Comparison of ENCODE assay signal across 8 cellular contexts in genomic region chrX:49270249-49270921, GRCh38. TPM values are rescaled to one million over a fixed set of nuclear protein-coding genes. Genes with fewer than 3 reads are reported as not detected.
A peak's percentile ranks its signal among the peaks of the same experiment; 100 is the strongest.
DNase-seq lines count a peak whose midpoint lies in the region; ATAC-seq, FAIRE-seq and TF ChIP-seq lines count a peak whose summit lies in the region.

No MANE protein-coding gene starts in this region.

- intact Hi-C loops in CD4-positive, alpha-beta memory T cell (cut with micrococcal nuclease): loop anchor here (5.0 kb wide), 1 partner anchor 37 kb away; no protein-coding TSS in a partner anchor
- intact Hi-C loops in OCI-LY7 (cut with micrococcal nuclease; ENCODE audit: unreplicated experiment): no loop called here
- intact Hi-C loops in pancreas (cut with DNase I): no loop called here

- no peaks in the 10 kb centered on the region for H3K27me3 ChIP-seq in CD4-positive, alpha-beta memory T cell (ENCODE audit: insufficient read depth, low read length)
- peaks cover 0 to 6% (median 0%) of the 10 kb centered on the region in 4 donors for H3K27me3 ChIP-seq in pancreas

- H4K20me1 ChIP-seq in OCI-LY7 (ENCODE audit: insufficient read depth, low read length): no peaks in the 10 kb centered on the region

- H3K4me2 ChIP-seq in OCI-LY7 (ENCODE audit: low read length): peak overlapping the region; percentile 75

- H3K9me2 ChIP-seq in OCI-LY7 (ENCODE audit: insufficient read depth, low read length): no peaks in the 10 kb centered on the region

- ATAC-seq in pancreas: no peak

- no peak for DNase-seq in CD4-positive, alpha-beta memory T cell
- no peak for DNase-seq in OCI-LY7 (ENCODE audit: low spot score)
- no peak for DNase-seq in epithelial cell of prostate (ENCODE audit: low read depth, low spot score)
- peak in 3 of 6 donors; percentile 22 to 81 (median 60) for DNase-seq in pancreas
- DNase-seq in mucosa of gallbladder (ENCODE audit: low spot score): no peak
- DNase-seq in NCI-H2107 treated with DMSO at 0.1 percent for 48 hours (lab: John Stamatoyannopoulos, UW; ENCODE audit: unreplicated experiment): no peak
- DNase-seq in NCI-H446 (lab: John Stamatoyannopoulos, UW): no peak
- no peak for DNase-seq in NOMO-1 treated with DMSO at 0.1 percent for 48 hours (lab: John Stamatoyannopoulos, UW; ENCODE audit: unreplicated experiment)

- H3K4me3 ChIP-seq in CD4-positive, alpha-beta memory T cell (ENCODE audit: low read length in 2 of 2): peak overlapping the region; percentile 23 to 68
- peak overlapping the region; percentile 91 for H3K4me3 ChIP-seq in OCI-LY7 (ENCODE audit: low read depth, low read length, poor library complexity, severe bottlenecking)
- peak overlapping the region; percentile 44 to 67 (median 54) for H3K4me3 ChIP-seq in pancreas

- WGBS in pancreas, 2 donors: 42 to 68% methylated on average over 58 to 66 of the region's 66 CpGs

- no peaks in the 10 kb centered on the region for H3K27me3 Mint-ChIP-seq in CD4-positive, alpha-beta memory T cell

- no TSS peak for BruUV-seq in OCI-LY7 (replicated peaks; lab: Mats Ljungman, UMichigan)

- peak overlapping the region in 5 of 7 donors; percentile 73 to 91 (median 85) for H3K27ac Mint-ChIP-seq in CD4-positive, alpha-beta memory T cell

- H3K36me3 Mint-ChIP-seq in CD4-positive, alpha-beta memory T cell: peaks cover 4 to 14% of the 10 kb centered on the region in 2 donors

- H3K9me3 Mint-ChIP-seq in CD4-positive, alpha-beta memory T cell: peaks cover 0 to 3% (median 0%) of the 10 kb centered on the region in 8 donors

- TF ChIP-seq CTCF in OCI-LY7 (conservative IDR thresholded peaks at IDR 0.05; ENCODE audit: low read length) (no peak), pancreas (IDR thresholded peaks at IDR 0.05) (no peak)

- POLR2A ChIA-PET in CD4-positive, alpha-beta memory T cell (lab: Charles Lee; ENCODE audit: partially characterized antibody): interaction anchor here (0.6 to 3.5 kb wide), 4 partner anchors 35 to 104 kb away, joined by 3 to 28 read pairs (median 6); partner anchors contain the start of gene CCDC22
- POLR2A ChIA-PET in OCI-LY7 (lab: Charles Lee): no interaction called here

- H3K4me1 ChIP-seq in CD4-positive, alpha-beta memory T cell (ENCODE audit: insufficient read depth, low read length): peaks cover 59% of the 10 kb centered on the region
- H3K4me1 ChIP-seq in OCI-LY7 (ENCODE audit: insufficient read depth, low read length, poor library complexity, severe bottlenecking) (peaks cover 32% of the 10 kb centered on the region), pancreas (peaks cover 0 to 5% (median 0%) of the 10 kb centered on the region in 3 donors)

- H3K36me3 ChIP-seq in CD4-positive, alpha-beta memory T cell (ENCODE audit: insufficient read depth, low read length): no peaks in the 10 kb centered on the region
- H3K36me3 ChIP-seq in OCI-LY7 (ENCODE audit: insufficient read depth, low read length): peaks cover 8% of the 10 kb centered on the region; the same call in 1 of the 2 replicates
- no peaks in the 10 kb centered on the region for H3K36me3 ChIP-seq in pancreas

- peaks cover 33 to 67% (median 53%) of the 10 kb centered on the region in 4 donors for H3K4me1 Mint-ChIP-seq in CD4-positive, alpha-beta memory T cell

- no peaks in the 10 kb centered on the region for H3K9me3 ChIP-seq in CD4-positive, alpha-beta memory T cell (ENCODE audit: control insufficient read depth in 1 of 2, low read length in 2 of 2)
- H3K9me3 ChIP-seq in OCI-LY7 (ENCODE audit: low read length) (no peaks in the 10 kb centered on the region), pancreas (no peaks in the 10 kb centered on the region)

- H3K79me2 ChIP-seq in OCI-LY7 (ENCODE audit: insufficient read depth, low read depth, low read length): peaks cover 27% of the 10 kb centered on the region

- no peak overlapping the region for H2AFZ ChIP-seq in OCI-LY7 (ENCODE audit: low read length)

- peak overlapping the region; percentile 95 for H3K27ac ChIP-seq in CD4-positive, alpha-beta memory T cell (ENCODE audit: low read depth, low read length)
- H3K27ac ChIP-seq in OCI-LY7 (ENCODE audit: low read depth, low read length, poor library complexity, severe bottlenecking) (peak overlapping the region; percentile 69), epithelial cell of prostate (peak overlapping the region; percentile 85), pancreas (peak overlapping the region; percentile 82 to 92 (median 87))

- peak overlapping the region; percentile 70 to 88 (median 78) for H3K4me3 Mint-ChIP-seq in CD4-positive, alpha-beta memory T cell

- CTCF ChIA-PET in CD4-positive, alpha-beta memory T cell (lab: Charles Lee; ENCODE audit: partially characterized antibody): interaction anchor here (3.4 kb wide), 1 partner anchor 78 kb away, joined by 15 read pairs; no protein-coding TSS in a partner anchor
- CTCF ChIA-PET in OCI-LY7 (lab: Charles Lee; ENCODE audit: unreplicated experiment): no interaction called here

- no peak for FAIRE-seq in pancreas (lab: Jason Lieb, UNC)

RNA-seq across cellular contexts. Expression of gene PPP1R3F, which starts 0.8 kb away (rescaled TPM):
- 10 to 100 TPM; 17.4 to 17.7 TPM for total RNA-seq in CD4-positive, alpha-beta memory T cell
- 10 to 100 TPM in 1 of 2 donors, 1 to 10 TPM in 1; 4.8 to 10.7 TPM for polyA plus RNA-seq in CD4-positive, alpha-beta memory T cell
- 5.1 and 11.8 TPM in 2 replicates for total RNA-seq in OCI-LY7 (2014; rRNA removed; shearing (Covaris generic))
- total RNA-seq in OCI-LY7 (2022) (5.3 and 5.5 TPM in 2 replicates), pancreas (1 to 10 TPM; 1.1 to 2.8 (median 1.6) TPM), mucosa of gallbladder (11.5 TPM)
- 1 to 10 TPM; 2.9 to 5.6 TPM for polyA plus RNA-seq in pancreas

RNA-seq across cellular contexts. Expression of gene FOXP3, which starts 5.9 kb away (rescaled TPM):
- 1 to 10 TPM; 3.5 to 4.3 TPM for total RNA-seq in CD4-positive, alpha-beta memory T cell
- 1 to 10 TPM in 1 of 2 donors, under 1 TPM in 1; 1.00 to 2.2 TPM for polyA plus RNA-seq in CD4-positive, alpha-beta memory T cell
- total RNA-seq in OCI-LY7 (2014; rRNA removed; shearing (Covaris generic)): 0.06 TPM in 1 of 2 replicates, not detected in the other
- 0.57 and 0.59 TPM in 2 replicates for total RNA-seq in OCI-LY7 (2022)
- under 1 TPM in 2 of 6 donors, not detected in 4; 0.04 to 0.12 TPM for total RNA-seq in pancreas
- polyA plus RNA-seq in pancreas: under 1 TPM in 1 of 2 donors, not detected in 1; 0.16 TPM
- 0.09 TPM for total RNA-seq in mucosa of gallbladder

RNA-seq across cellular contexts. Expression of gene GAGE10, which starts 33.1 kb away (rescaled TPM):
- total RNA-seq in CD4-positive, alpha-beta memory T cell: not detected
- not detected for polyA plus RNA-seq in CD4-positive, alpha-beta memory T cell
- not detected in 2 replicates for total RNA-seq in OCI-LY7 (2014; rRNA removed; shearing (Covaris generic))
- total RNA-seq in OCI-LY7 (2022) (not detected in 2 replicates), pancreas (not detected), mucosa of gallbladder (not detected)
- polyA plus RNA-seq in pancreas: not detected

RNA-seq across cellular contexts. Expression of gene CCDC22, which starts 35.1 kb away (rescaled TPM):
- total RNA-seq in CD4-positive, alpha-beta memory T cell: 10 to 100 TPM; 27.1 to 27.7 TPM
- 10 to 100 TPM; 22.6 to 33.1 TPM for polyA plus RNA-seq in CD4-positive, alpha-beta memory T cell
- not detected in 2 replicates for total RNA-seq in OCI-LY7 (2014; rRNA removed; shearing (Covaris generic))
- total RNA-seq in OCI-LY7 (2022) (10.8 and 13.7 TPM in 2 replicates), pancreas (10 to 100 TPM in 1 of 6 donors, 1 to 10 TPM in 5; 6.2 to 11.4 (median 8.6) TPM), mucosa of gallbladder (20.0 TPM)
- polyA plus RNA-seq in pancreas: 10 to 100 TPM in 1 of 2 donors, 1 to 10 TPM in 1; 9.3 to 13.8 TPM

RNA-seq across cellular contexts. Expression of gene CACNA1F, which starts 37.2 kb away (rescaled TPM):
- 1 to 10 TPM; 1.2 to 1.3 TPM for total RNA-seq in CD4-positive, alpha-beta memory T cell
- polyA plus RNA-seq in CD4-positive, alpha-beta memory T cell: under 1 TPM in 1 of 2 donors, not detected in 1; 0.03 TPM
- not detected in 2 replicates for total RNA-seq in OCI-LY7 (2014; rRNA removed; shearing (Covaris generic))
- total RNA-seq in OCI-LY7 (2022): not detected in 2 replicates
- total RNA-seq in pancreas: under 1 TPM; 0.03 to 0.87 (median 0.18) TPM
- polyA plus RNA-seq in pancreas: under 1 TPM; 0.23 to 0.30 TPM
- total RNA-seq in mucosa of gallbladder: 0.20 TPM
